In genomic region chr17:57849874-57850754, GRCh38 we compare ENCODE assay signal across 8 cellular contexts. TPM values are rescaled to one million over a fixed set of nuclear protein-coding genes. Genes with fewer than 3 reads are reported as not detected.
DNase-seq lines count a peak whose midpoint lies in the region; ATAC-seq and TF ChIP-seq lines count a peak whose summit lies in the region.

Gene MRPS23 (minus strand): TSS chr17:57850044. CDS start chr17:57850010, 34 bp downstream.

- peak within 1 kb of the TSS; percentile 82 for H3K4me3 ChIP-seq in CD8-positive, alpha-beta T cell (ENCODE audit: low read depth, low read length)

- POLR2A ChIA-PET in CD8-positive, alpha-beta T cell (lab: Charles Lee), result interaction anchor here (0.6 to 2.6 kb wide), 22 partner anchors 10 to 765 kb away, joined by 3 to 20 read pairs (median 4); partner anchors contain the start of genes AKAP1, DYNLL2, SRSF1 and VEZF1

- H3K27me3 ChIP-seq in CD8-positive, alpha-beta T cell (ENCODE audit: insufficient read depth, low read length), result no peaks in the 10 kb centered on the region

- peak within 1 kb of the TSS; percentile 88 for H3K27ac ChIP-seq in CD8-positive, alpha-beta T cell (ENCODE audit: low read depth, low read length)

- no peaks in the 10 kb centered on the region for H3K27me3 Mint-ChIP-seq in CD8-positive, alpha-beta T cell (ENCODE audit: low read depth)

- no peaks in the 10 kb centered on the region for H3K9me3 ChIP-seq in CD8-positive, alpha-beta T cell (ENCODE audit: low read length)

- CTCF ChIA-PET in CD8-positive, alpha-beta T cell (lab: Charles Lee), result interaction anchor here (0.5 to 4.1 kb wide), 7 partner anchors 10 to 157 kb away, joined by 3 to 20 read pairs (median 3); no protein-coding TSS in a partner anchor

- ATAC-seq in CD8-positive, alpha-beta T cell, result peak; percentile 94
- ATAC-seq in GM19467 (IDR thresholded peaks at IDR 0.05; ENCODE audit: unreplicated experiment), result peak; percentile 93

- H3K36me3 ChIP-seq in CD8-positive, alpha-beta T cell (ENCODE audit: insufficient read depth, low read length), result peaks cover 7% of the 10 kb centered on the region

- peaks cover 32% of the 10 kb centered on the region for H3K4me1 ChIP-seq in CD8-positive, alpha-beta T cell (ENCODE audit: insufficient read depth, low read length)

- H3K9me3 Mint-ChIP-seq in CD8-positive, alpha-beta T cell, result no peaks in the 10 kb centered on the region

- DNase-seq in CD8-positive, alpha-beta T cell, result peak; percentile 91 to 98 (median 95)
- DNase-seq in HS-27A (ENCODE audit: low read depth) (peak; percentile 95), NK-92 (lab: John Stamatoyannopoulos, UW; ENCODE audit: unreplicated experiment) (peak; percentile 82), lung microvascular endothelial cell (ENCODE audit: low read depth in 2 of 2) (peak; percentile 99)
- peak; percentile 90 to 92 for DNase-seq in activated CD8-positive, alpha-beta memory T cell treated with anti-CD3 and anti-CD28 coated beads for 1 hour (ENCODE audit: extremely low read depth in 1 of 2, low read depth in 1 of 2)
- peak; percentile 90 for DNase-seq in effector CD8-positive, alpha-beta T cell (lab: John Stamatoyannopoulos, UW)
- peak; percentile 91 to 96 (median 93) for DNase-seq in stimulated activated CD4-positive, alpha-beta T cell treated with anti-CD3 and anti-CD28 coated beads, TNF-alpha, amount 100 ng/mL, for 48 hours (ENCODE audit: low read depth in 3 of 3)

- H3K4me3 Mint-ChIP-seq in CD8-positive, alpha-beta T cell, result peak within 1 kb of the TSS; percentile 95

- peaks cover 44% of the 10 kb centered on the region for H3K4me1 Mint-ChIP-seq in CD8-positive, alpha-beta T cell (ENCODE audit: low read depth)

- no peak for TF ChIP-seq CTCF in CD8-positive, alpha-beta T cell (IDR thresholded peaks at IDR 0.05)

- H3K36me3 Mint-ChIP-seq in CD8-positive, alpha-beta T cell, result peaks cover 35% of the 10 kb centered on the region

- intact Hi-C loops in CD8-positive, alpha-beta T cell (cut with DNase I, micrococcal nuclease), result loop anchor here (1.0 to 5.0 kb wide), 12 partner anchors 138 to 1015 kb away; partner anchors contain the start of genes MKS1 (in 2 of the 2), SRSF1 (in 2 of the 2), VEZF1 (in 2 of the 2) and AKAP1 (in 1 of the 2)

- H3K27ac Mint-ChIP-seq in CD8-positive, alpha-beta T cell, result peak within 1 kb of the TSS; percentile 100

RNA-seq across cellular contexts. Expression of gene MRPS23, which starts in this region (rescaled TPM):
- total RNA-seq in CD8-positive, alpha-beta T cell, result 10 to 100 TPM; 16.2 to 17.2 TPM
- 22.0 and 24.0 TPM in 2 replicates for total RNA-seq in lung microvascular endothelial cell

Comparison
In these comparisons a context has a peak if more than half of its experiments do, and no peak if none do; other contexts are left out.
1. Peak in every context shown above with its lines: DNase-seq, ATAC-seq, H3K4me3 ChIP-seq and H3K27ac ChIP-seq.